10 cellular contexts compared by ENCODE assay signal in the genomic region with DNA sequence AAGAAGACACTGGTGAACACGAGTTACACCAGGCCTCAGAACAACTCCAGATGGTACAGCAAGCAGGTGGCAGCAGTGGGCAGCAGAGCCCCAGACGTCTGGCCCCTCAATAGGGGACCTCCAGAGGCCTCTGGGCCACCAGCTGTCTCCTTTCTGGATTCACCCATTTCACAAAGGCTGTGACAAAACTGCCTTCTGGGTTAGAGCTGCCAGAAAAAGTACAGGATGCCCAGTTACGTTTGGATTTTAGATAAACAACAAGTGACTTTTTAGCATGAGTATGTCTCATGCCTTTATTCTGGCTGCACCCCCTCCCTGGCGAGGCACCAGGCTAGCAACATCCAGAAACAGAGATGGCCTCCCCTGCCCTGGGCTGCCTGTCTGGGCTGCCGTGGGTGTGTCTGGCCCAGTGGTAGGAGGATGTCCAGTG. TPM values are rescaled to one million over a fixed set of nuclear protein-coding genes. Genes with fewer than 3 reads are reported as not detected.
DNase-seq lines count a peak whose midpoint lies in the region; ATAC-seq and TF ChIP-seq lines count a peak whose summit lies in the region.
"Had no signal": no experiment of that assay in that cellular context is flagged by ENCODE, and none has a peak within 500 bp of the region (broad histone marks: within the 10 kb centered on the region; RNA-seq: fewer than 3 reads in every experiment).

No MANE protein-coding gene starts in this region.

- no peaks in the 10 kb centered on the region for H3K27me3 ChIP-seq in layer of hippocampus (ENCODE audit: control insufficient read depth, insufficient read depth, low read length)
- no peaks in the 10 kb centered on the region for H3K27me3 ChIP-seq in tibial artery
- H3K27me3 ChIP-seq in esophagus muscularis mucosa: no peaks in the 10 kb centered on the region

- H3K36me3 ChIP-seq in tibial artery: no peaks in the 10 kb centered on the region
- H3K36me3 ChIP-seq in esophagus muscularis mucosa: peaks cover 0 to 4% (median 0%) of the 10 kb centered on the region in 4 donors

- H3K27me3 Mint-ChIP-seq in activated T-helper 2 cell treated with anti-CD3 and anti-CD28 coated beads, Interferon-gamma antibody, Interleukin-2, Interleukin-4, amounts not matched to agents 10 μg/mL and 5 μg/mL and 100 μg/mL, durations not matched to agents 14 hours and 24 hours and 36 hours (ENCODE audit: low read depth): no peaks in the 10 kb centered on the region

- TF ChIP-seq CTCF in tibial artery (IDR thresholded peaks at IDR 0.05) (no peak), esophagus muscularis mucosa (IDR thresholded peaks at IDR 0.05) (peak in 1 of 3 experiments; percentile 15)

- H3K36me3 Mint-ChIP-seq in activated T-helper 2 cell treated with anti-CD3 and anti-CD28 coated beads, Interferon-gamma antibody, Interleukin-2, Interleukin-4, amounts not matched to agents 10 μg/mL and 5 μg/mL and 100 μg/mL, durations not matched to agents 14 hours and 24 hours and 36 hours (ENCODE audit: low read depth): peaks cover 58% of the 10 kb centered on the region

- no peak overlapping the region for H3K4me3 ChIP-seq in tibial artery
- no peak overlapping the region for H3K4me3 ChIP-seq in esophagus muscularis mucosa

- no peak for ATAC-seq in GM18909 (IDR thresholded peaks at IDR 0.05; ENCODE audit: poor library complexity, unreplicated experiment)

- no peak overlapping the region for H3K4me3 Mint-ChIP-seq in activated T-helper 2 cell treated with anti-CD3 and anti-CD28 coated beads, Interferon-gamma antibody, Interleukin-2, Interleukin-4, amounts not matched to agents 10 μg/mL and 5 μg/mL and 100 μg/mL, durations not matched to agents 14 hours and 24 hours and 36 hours (ENCODE audit: low read depth)

- H3K4me1 ChIP-seq in tibial artery: peaks cover 0 to 5% (median 4%) of the 10 kb centered on the region in 4 donors
- peaks cover 71 to 96% (median 89%) of the 10 kb centered on the region in 4 donors for H3K4me1 ChIP-seq in esophagus muscularis mucosa

- H3K9me3 ChIP-seq in tibial artery (no peaks in the 10 kb centered on the region), esophagus muscularis mucosa (no peaks in the 10 kb centered on the region)

- H3K27ac Mint-ChIP-seq in activated T-helper 2 cell treated with anti-CD3 and anti-CD28 coated beads, Interferon-gamma antibody, Interleukin-2, Interleukin-4, amounts not matched to agents 10 μg/mL and 5 μg/mL and 100 μg/mL, durations not matched to agents 14 hours and 24 hours and 36 hours: peak overlapping the region; percentile 84

- TF ChIP-seq POLR2A in esophagus muscularis mucosa (IDR thresholded peaks at IDR 0.05; ENCODE audit: low read depth): no peak

- peak; percentile 37 for DNase-seq in activated T-cell treated with anti-CD3 and anti-CD28 coated beads, Interleukin-2, amount 50 U/mL, for 1 hour
- no peak for DNase-seq in activated T-cell treated with anti-CD3 and anti-CD28 coated beads, Interleukin-2, amount 50 U/mL, for 48 hours
- no peak for DNase-seq in activated T-helper 2 cell treated with anti-CD3 and anti-CD28 coated beads, Interferon-gamma antibody, Interleukin-2, Interleukin-4, amounts not matched to agents 10 μg/mL and 5 μg/mL and 100 μg/mL, durations not matched to agents 14 hours and 24 hours and 36 hours (ENCODE audit: low spot score)
- DNase-seq in tibial artery (no peak), esophagus muscularis mucosa (ENCODE audit: extremely low spot score) (no peak), NCI-H1930 (lab: John Stamatoyannopoulos, UW) (no peak)
- DNase-seq: kidney, NCI-H2081 treated with DMSO at 0.1 percent for 48 hours had no signal

- TF ChIP-seq EP300 in esophagus muscularis mucosa (IDR thresholded peaks at IDR 0.05): no peak

- H3K4me1 Mint-ChIP-seq in activated T-helper 2 cell treated with anti-CD3 and anti-CD28 coated beads, Interferon-gamma antibody, Interleukin-2, Interleukin-4, amounts not matched to agents 10 μg/mL and 5 μg/mL and 100 μg/mL, durations not matched to agents 14 hours and 24 hours and 36 hours (ENCODE audit: low read depth): peaks cover 77% of the 10 kb centered on the region

- WGBS in esophagus muscularis mucosa: 13% methylated on average over 1 of the region's 5 CpGs

- no peaks in the 10 kb centered on the region for H3K9me3 Mint-ChIP-seq in activated T-helper 2 cell treated with anti-CD3 and anti-CD28 coated beads, Interferon-gamma antibody, Interleukin-2, Interleukin-4, amounts not matched to agents 10 μg/mL and 5 μg/mL and 100 μg/mL, durations not matched to agents 14 hours and 24 hours and 36 hours

- intact Hi-C loops in activated T-helper 2 cell treated with anti-CD3 and anti-CD28 coated beads, Interferon-gamma antibody, Interleukin-2, Interleukin-4, amounts not matched to agents 10 μg/mL and 5 μg/mL and 100 μg/mL, durations not matched to agents 14 hours and 24 hours and 36 hours (cut with micrococcal nuclease): no loop called here
- intact Hi-C loops in tibial artery (cut with DNase I; ENCODE audit: low total_unique reads) (no loop called here), esophagus muscularis mucosa (cut with DNase I) (no loop called here)

- peak overlapping the region; percentile 68 for H3K27ac ChIP-seq in layer of hippocampus (ENCODE audit: low read depth, low read length)
- peak overlapping the region; percentile 38 to 40 for H3K27ac ChIP-seq in tibial artery
- H3K27ac ChIP-seq in esophagus muscularis mucosa (replicated peaks in 1 of 4): peak overlapping the region in 1 of 4 donors; percentile 100

RNA-seq across cellular contexts. Expression of a gene that starts 30.1 kb away (rescaled TPM):
- total RNA-seq in activated T-helper 2 cell treated with anti-CD3 and anti-CD28 coated beads, Interferon-gamma antibody, Interleukin-2, Interleukin-4, amounts not matched to agents 10 μg/mL and 5 μg/mL and 100 μg/mL, durations not matched to agents 14 hours and 24 hours and 36 hours: 27.6 and 30.0 TPM in 2 replicates
- 100 to 1,000 TPM in 2 of 4 donors, 10 to 100 TPM in 2; 71.1 to 156 (median 116) TPM for total RNA-seq in esophagus muscularis mucosa
